ENCODE assay signal across 12 cellular contexts in genomic region chr21:25717491-25718139, GRCh38. TPM values are rescaled to one million over a fixed set of nuclear protein-coding genes. Genes with fewer than 3 reads are reported as not detected.
A peak's percentile ranks its signal among the peaks of the same experiment; 100 is the strongest.
DNase-seq lines count a peak whose midpoint lies in the region; ATAC-seq and TF ChIP-seq lines count a peak whose summit lies in the region.
"Had no signal": no experiment of that assay in that cellular context is flagged by ENCODE, and none has a peak within 500 bp of the region (broad histone marks: within the 10 kb centered on the region; RNA-seq: fewer than 3 reads in every experiment).

No MANE protein-coding gene starts in this region.

- peaks cover 14% of the 10 kb centered on the region for H3K36me3 Mint-ChIP-seq in WTC11

- H3K36me3 ChIP-seq in HAP-1 (replicated peaks) = peaks cover 7% of the 10 kb centered on the region; the same call in 1 of the 2 replicates
- H3K36me3 ChIP-seq in H7 (replicated peaks; ENCODE audit: control insufficient read depth, insufficient read depth, low read length) = no peaks in the 10 kb centered on the region; the same call in 1 of the 2 replicates
- H3K36me3 ChIP-seq in spleen = peaks cover 0 to 40% (median 18%) of the 10 kb centered on the region in 6 donors

- DNase-seq in AG10803 (ENCODE audit: low read depth) (peak; percentile 23), HAP-1 (ENCODE audit: low spot score in 2 of 2) (peak; percentile 56 to 88), WTC11 (ENCODE audit: low spot score) (no peak), foreskin keratinocyte (peak in 1 of 2 donors; percentile 54), H7 (no peak), spleen (no peak)
- DNase-seq in stimulated activated CD4-positive, alpha-beta T cell treated with anti-CD3 and anti-CD28 coated beads, Interleukin-4, amount 100 ng/mL, for 4 hours = no peak
- no peak for DNase-seq in activated CD8-positive, alpha-beta memory T cell treated with anti-CD3 and anti-CD28 coated beads for 24 hours
- DNase-seq: CD4-positive, CD25-positive, alpha-beta regulatory T cell; lower lobe of right lung; NCI-H2171 had no signal

- H3K9me3 ChIP-seq in HAP-1 (no peaks in the 10 kb centered on the region), spleen (no peaks in the 10 kb centered on the region)
- H3K9me3 ChIP-seq: lower lobe of right lung had no signal

- CTCF ChIA-PET in WTC11 (lab: Charles Lee) = interaction anchor here (0.8 to 1.1 kb wide), 2 partner anchors 109 to 145 kb away, joined by 3 to 4 read pairs; no protein-coding TSS in a partner anchor

- H3K27ac Mint-ChIP-seq in WTC11 = peak overlapping the region; percentile 78; the same call in 1 of the 2 replicates
- H3K27ac Mint-ChIP-seq: activated T-helper 2 cell treated with anti-CD3 and anti-CD28 coated beads, Interferon-gamma antibody, Interleukin-2, Interleukin-4, amounts not matched to agents 10 μg/mL and 5 μg/mL and 100 μg/mL, durations not matched to agents 14 hours and 24 hours and 36 hours; CD4-positive, CD25-positive, alpha-beta regulatory T cell had no signal

- H3K4me3 ChIP-seq in AG10803 (ENCODE audit: low read length) = no peak overlapping the region
- H3K4me3 ChIP-seq in HAP-1 = no peak overlapping the region
- no peak overlapping the region for H3K4me3 ChIP-seq in H7 (ENCODE audit: insufficient read depth, low read depth, low read length)
- no peak overlapping the region for H3K4me3 ChIP-seq in spleen
- H3K4me3 ChIP-seq: lower lobe of right lung had no signal

- ATAC-seq in WTC11 (peak; percentile 68), foreskin keratinocyte (peak; percentile 43)
- ATAC-seq: lower lobe of right lung had no signal

- peaks cover 12% of the 10 kb centered on the region for H3K4me1 Mint-ChIP-seq in WTC11

- no peaks in the 10 kb centered on the region for H3K27me3 Mint-ChIP-seq in WTC11 (ENCODE audit: low read depth)
- H3K27me3 Mint-ChIP-seq: CD4-positive, CD25-positive, alpha-beta regulatory T cell had no signal

- TF ChIP-seq POLR2A in spleen (IDR thresholded peaks at IDR 0.05) = no peak

- no peak overlapping the region for H3K4me3 Mint-ChIP-seq in WTC11
- H3K4me3 Mint-ChIP-seq: CD4-positive, CD25-positive, alpha-beta regulatory T cell had no signal

- intact Hi-C loops in spleen (cut with DNase I; ENCODE audit: low total_unique reads) = no loop called here

- in situ Hi-C loops in HAP-1 (cut with MboI; ENCODE audit: low sequenced_read_pairs) = no loop called here

- POLR2A ChIA-PET in WTC11 (lab: Charles Lee) = no interaction called here

- H3K27ac ChIP-seq in foreskin keratinocyte (no peak overlapping the region), spleen (no peak overlapping the region)
- H3K27ac ChIP-seq: lower lobe of right lung had no signal

- H3K4me1 ChIP-seq in HAP-1 (peaks cover 13% of the 10 kb centered on the region), foreskin keratinocyte (no peaks in the 10 kb centered on the region), spleen (no peaks in the 10 kb centered on the region)
- H3K4me1 ChIP-seq: lower lobe of right lung had no signal

- no peaks in the 10 kb centered on the region for H3K9me3 Mint-ChIP-seq in WTC11
- H3K9me3 Mint-ChIP-seq: activated T-helper 2 cell treated with anti-CD3 and anti-CD28 coated beads, Interferon-gamma antibody, Interleukin-2, Interleukin-4, amounts not matched to agents 10 μg/mL and 5 μg/mL and 100 μg/mL, durations not matched to agents 14 hours and 24 hours and 36 hours; CD4-positive, CD25-positive, alpha-beta regulatory T cell had no signal

- H3K27me3 ChIP-seq in HAP-1 (ENCODE audit: low read depth) = no peaks in the 10 kb centered on the region
- no peaks in the 10 kb centered on the region for H3K27me3 ChIP-seq in foreskin keratinocyte
- no peaks in the 10 kb centered on the region for H3K27me3 ChIP-seq in H7 (ENCODE audit: control insufficient read depth, insufficient read depth, low read length)
- no peaks in the 10 kb centered on the region for H3K27me3 ChIP-seq in spleen (replicated peaks in 1 of 7)

- 70 to 75% (median 71%) methylated on average over 5 of the region's 5 CpGs for WGBS in spleen, 5 donors

- no peak for TF ChIP-seq CTCF in AG10803 (conservative IDR thresholded peaks at IDR 0.05; ENCODE audit: low read length)
- no peak for TF ChIP-seq CTCF in WTC11 (IDR thresholded peaks at IDR 0.05)
- no peak for TF ChIP-seq CTCF in foreskin keratinocyte (conservative IDR thresholded peaks at IDR 0.05)
- no peak for TF ChIP-seq CTCF in spleen (IDR thresholded peaks at IDR 0.05 in 8 of 11, conservative IDR thresholded peaks at IDR 0.05 in 3 of 11)

TF ChIP-seq in WTC11, 78 proteins besides CTCF, POLR2A, EP300 and RAD21 (continues in another document):
- TF ChIP-seq OVOL2 (CRISPR knock-in tag; IDR thresholded peaks at IDR 0.05; ENCODE audit: borderline replicate concordance) = no peak
- no peak for TF ChIP-seq ZNF423 (CRISPR knock-in tag; IDR thresholded peaks at IDR 0.05)
- no peak for TF ChIP-seq ZSCAN18 (CRISPR knock-in tag; IDR thresholded peaks at IDR 0.05)
- TF ChIP-seq FOXJ3 (CRISPR knock-in tag; IDR thresholded peaks at IDR 0.05; ENCODE audit: borderline replicate concordance) = no peak
- TF ChIP-seq ATF6 (CRISPR knock-in tag; IDR thresholded peaks at IDR 0.05) = no peak
- TF ChIP-seq ERG (CRISPR knock-in tag; IDR thresholded peaks at IDR 0.05) = no peak
- no peak for TF ChIP-seq E2F4 (CRISPR knock-in tag; IDR thresholded peaks at IDR 0.05; ENCODE audit: borderline replicate concordance, low read depth)
- TF ChIP-seq NFE2L1 (CRISPR knock-in tag; IDR thresholded peaks at IDR 0.05) = no peak

RNA-seq across cellular contexts. Expression of gene ATP5PF, which starts 17.1 kb away (rescaled TPM):
- total RNA-seq in WTC11 (2021) = 129 to 142 TPM (median 132 TPM) in 3 replicates
- 118 and 136 TPM in 2 replicates for total RNA-seq in foreskin keratinocyte
- polyA plus RNA-seq in foreskin keratinocyte = 280 and 291 TPM in 2 replicates
- total RNA-seq in H7 (2014; rRNA removed; shearing (Covaris generic)) = 66.4 and 82.3 TPM in 2 replicates
- 10 to 100 TPM; 53.1 to 89.2 (median 61.4) TPM for total RNA-seq in spleen
- polyA plus RNA-seq in spleen = 100 to 1,000 TPM; 160 to 252 (median 252) TPM

RNA-seq across cellular contexts. Expression of gene GABPA, which starts 17.2 kb away (rescaled TPM):
- 19.9 to 24.8 TPM (median 21.4 TPM) in 3 replicates for total RNA-seq in WTC11 (2021)
- total RNA-seq in foreskin keratinocyte = 13.6 and 14.4 TPM in 2 replicates
- polyA plus RNA-seq in foreskin keratinocyte = 3.9 and 4.5 TPM in 2 replicates
- total RNA-seq in H7 (2014; rRNA removed; shearing (Covaris generic)) = 20.5 and 28.3 TPM in 2 replicates
- 10 to 100 TPM; 31.7 to 42.0 (median 33.2) TPM for total RNA-seq in spleen
- polyA plus RNA-seq in spleen = 10 to 100 TPM; 11.7 to 15.6 (median 14.5) TPM

Comparison
In these comparisons a context has a peak if more than half of its experiments do, and no peak if none do; other contexts are left out.
1. DNase-seq: peak in AG10803 (single experiment) and HAP-1 (2 of 2); none in WTC11 (single experiment), H7 (single experiment), stimulated activated CD4-positive, alpha-beta T cell treated with anti-CD3 and anti-CD28 coated beads, Interleukin-4, amount 100 ng/mL, for 4 hours (0 of 2), spleen (single experiment) and activated CD8-positive, alpha-beta memory T cell treated with anti-CD3 and anti-CD28 coated beads for 24 hours (single experiment).